1 cellular context compared by ENCODE assay signal in genomic region chr17:28812136-28812979, GRCh38.
TF ChIP-seq lines count a peak whose summit lies in the region.

No MANE protein-coding gene starts in this region.

TF ChIP-seq in HepG2, 621 proteins besides CTCF, POLR2A, EP300 and RAD21 (continued from another document):
- TF ChIP-seq ARID3A (IDR thresholded peaks at IDR 0.05; ENCODE audit: low read depth, low read length) (no peak), HMGA1 (CRISPR knock-in tag; conservative IDR thresholded peaks at IDR 0.05) (no peak), HOXA3 (CRISPR knock-in tag; IDR thresholded peaks at IDR 0.05) (no peak; the same call in 1 of the 2 replicates), RNF219 (CRISPR knock-in tag; IDR thresholded peaks at IDR 0.05) (no peak), NFKB2 (CRISPR knock-in tag; IDR thresholded peaks at IDR 0.05; ENCODE audit: borderline replicate concordance) (peak; percentile 65; the same call in 1 of the 2 replicates), ZNF720 (CRISPR knock-in tag; IDR thresholded peaks at IDR 0.05) (no peak), TSC22D2 (CRISPR knock-in tag; IDR thresholded peaks at IDR 0.05; ENCODE audit: borderline replicate concordance) (no peak), ZNF343 (CRISPR knock-in tag; IDR thresholded peaks at IDR 0.05) (no peak)
- TF ChIP-seq, protein P1, sequence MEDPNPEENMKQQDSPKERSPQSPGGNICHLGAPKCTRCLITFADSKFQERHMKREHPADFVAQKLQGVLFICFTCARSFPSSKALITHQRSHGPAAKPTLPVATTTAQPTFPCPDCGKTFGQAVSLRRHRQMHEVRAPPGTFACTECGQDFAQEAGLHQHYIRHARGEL (CRISPR knock-in tag; IDR thresholded peaks at IDR 0.05) = no peak
- TF ChIP-seq, protein P2, sequence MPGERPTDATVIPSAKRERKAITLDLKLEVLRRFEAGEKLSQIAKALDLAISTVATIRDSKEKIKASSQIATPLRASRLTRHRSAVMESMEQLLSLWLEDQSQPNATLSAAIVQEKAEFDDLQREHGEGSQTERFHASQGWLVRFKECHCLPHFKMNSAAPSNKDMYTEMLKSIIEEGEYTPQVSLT (CRISPR knock-in tag; IDR thresholded peaks at IDR 0.05; ENCODE audit: borderline replicate concordance, low read depth) = no peak
- TF ChIP-seq, protein P3, sequence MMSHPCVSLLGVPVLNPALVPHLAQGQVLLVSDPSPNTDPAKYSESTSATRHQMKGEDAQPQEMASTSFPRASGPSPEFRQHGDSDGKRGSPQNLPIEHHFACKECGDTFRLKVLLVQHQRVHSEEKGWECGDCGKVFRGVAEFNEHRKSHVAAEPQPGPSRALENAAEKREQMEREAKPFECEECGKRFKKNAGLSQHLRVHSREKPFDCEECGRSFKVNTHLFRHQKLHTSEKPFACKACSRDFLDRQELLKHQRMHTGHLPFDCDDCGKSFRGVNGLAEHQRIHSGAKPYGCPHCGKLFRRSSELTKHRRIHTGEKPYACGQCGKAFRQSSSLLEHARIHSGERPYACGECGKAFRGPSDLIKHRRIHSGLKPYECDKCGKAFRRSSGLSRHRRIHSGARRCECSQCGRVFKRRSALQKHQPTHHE (CRISPR knock-in tag; IDR thresholded peaks at IDR 0.05; ENCODE audit: borderline replicate concordance) = no peak
TF ChIP-seq in HepG2: peak in this region for 102.
